10 cellular contexts compared by ENCODE assay signal in the genomic region with DNA sequence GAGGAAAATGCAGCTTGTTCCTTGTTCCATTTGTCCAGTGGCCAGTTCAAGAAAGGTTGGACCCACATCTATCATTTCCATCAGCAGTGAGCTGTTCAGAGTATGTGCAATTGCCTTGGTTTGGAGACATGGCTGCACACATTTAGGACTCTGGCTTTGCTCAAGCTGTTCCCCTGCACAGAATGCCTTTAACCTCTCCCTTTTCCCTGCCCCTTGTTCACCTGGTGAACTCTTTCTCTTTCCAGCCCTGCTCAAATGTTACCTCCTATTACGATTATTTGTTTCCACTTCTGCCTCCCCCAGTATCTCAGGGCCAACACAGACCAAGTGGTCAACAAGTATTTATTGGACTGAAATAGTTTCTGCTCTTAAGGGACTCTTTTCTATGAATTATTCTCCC.
"Had no signal": no experiment of that assay in that cellular context is flagged by ENCODE, and none has a peak within 500 bp of the region (broad histone marks: within the 10 kb centered on the region; RNA-seq: fewer than 3 reads in every experiment).

No MANE protein-coding gene starts in this region.

- H3K4me3 Mint-ChIP-seq: HFFc6 had no signal

- H3K27ac Mint-ChIP-seq: HFFc6 had no signal

- H3K4me1 ChIP-seq: HAP-1 had no signal

- H3K9ac ChIP-seq: GM23248 had no signal

- FAIRE-seq: K562 had no signal

- H3K9me3 Mint-ChIP-seq: HFFc6 had no signal

- H3K4me3 ChIP-seq: GM23248, HAP-1, K562 had no signal

- H3K36me3 ChIP-seq: HAP-1 had no signal

- ATAC-seq: HCT116, K562 had no signal

- H3K9me3 ChIP-seq: HAP-1 had no signal

- DNase-seq: GM23248, GOT3, H7, HFFc6, IMR-90, KG1 had no signal

- H2AFZ ChIP-seq: GM23248 had no signal

- H3K27ac ChIP-seq: GM23248, HL-60 had no signal
